Comparison of ENCODE assay signal across 8 cellular contexts in genomic region chrX:129540068-129540653, GRCh38.
DNase-seq lines count a peak whose midpoint lies in the region; ATAC-seq lines count a peak whose summit lies in the region.

TSS of gene OCRL (plus strand) at chrX:129540259. CDS start at chrX:129540440, 181 bp downstream.

- peaks cover 0 to 3% of the 10 kb centered on the region in 2 donors for H3K4me1 Mint-ChIP-seq in effector memory CD8-positive, alpha-beta T cell (ENCODE audit: low read depth in 2 of 2)

- H3K9me3 Mint-ChIP-seq in effector memory CD8-positive, alpha-beta T cell: no peaks in the 10 kb centered on the region

- peak within 1 kb of the TSS; percentile 16 to 51 for H3K27ac Mint-ChIP-seq in effector memory CD8-positive, alpha-beta T cell

- peak within 1 kb of the TSS; percentile 51 to 82 (median 72); a peak in 20 of 22 replicates for H3K27ac ChIP-seq in BLaER1 treated with 17β-estradiol and CSF1 and Interleukin-3, amounts not matched to agents 10 nM and 100 nM

- peaks cover 0 to 7% (median 5%) of the 10 kb centered on the region in 10 experiments; a peak in 9 of 20 replicates for H3K4me1 ChIP-seq in BLaER1 treated with 17β-estradiol and CSF1 and Interleukin-3, amounts not matched to agents 10 nM and 100 nM

- ATAC-seq in GM19025 (IDR thresholded peaks at IDR 0.05; ENCODE audit: low read depth, unreplicated experiment): peak; percentile 98
- peak; percentile 97 for ATAC-seq in HG03139 (IDR thresholded peaks at IDR 0.05; ENCODE audit: unreplicated experiment)
- peak; percentile 60 for ATAC-seq in effector memory CD8-positive, alpha-beta T cell (replicated peaks)

- peak; percentile 22 for DNase-seq in NCI-H446 treated with DMSO at 0.1 percent for 48 hours (lab: John Stamatoyannopoulos, UW)
- peak; percentile 32 for DNase-seq in activated CD4-positive, alpha-beta T cell treated with anti-CD3 and anti-CD28 coated beads, Interleukin-2, amount 50 U/mL, for 1 hour
- DNase-seq in effector memory CD8-positive, alpha-beta T cell: peak; percentile 11 to 19 (median 17)
- peak; percentile 70 for DNase-seq in medulla oblongata (ENCODE audit: extremely low spot score)
- peak; percentile 20 to 25 for DNase-seq in stimulated activated CD8-positive, alpha-beta memory T cell treated with anti-CD3 and anti-CD28 coated beads, Interleukin-2, amount 100 ng/mL, for 1 hour (ENCODE audit: low read depth in 2 of 2)

- peaks cover 11 to 14% of the 10 kb centered on the region in 2 donors for H3K27me3 Mint-ChIP-seq in effector memory CD8-positive, alpha-beta T cell

- no peaks in the 10 kb centered on the region; a peak in 1 of 22 replicates for H4K20me1 ChIP-seq in BLaER1 treated with 17β-estradiol and CSF1 and Interleukin-3, amounts not matched to agents 10 nM and 100 nM

- H3K9me3 ChIP-seq in BLaER1 treated with 17β-estradiol and CSF1 and Interleukin-3, amounts not matched to agents 10 nM and 100 nM (replicated peaks in 1 of 11): no peaks in the 10 kb centered on the region

- H3K4me3 ChIP-seq in BLaER1 treated with 17β-estradiol and CSF1 and Interleukin-3, amounts not matched to agents 10 nM and 100 nM: peak within 1 kb of the TSS; percentile 56 to 74 (median 64)

- peak within 1 kb of the TSS; percentile 64 to 84 (median 74) for H3K4me2 ChIP-seq in BLaER1 treated with 17β-estradiol and CSF1 and Interleukin-3, amounts not matched to agents 10 nM and 100 nM

- H3K27me3 ChIP-seq in BLaER1 treated with 17β-estradiol and CSF1 and Interleukin-3, amounts not matched to agents 10 nM and 100 nM: peaks cover 52 to 82% (median 75%) of the 10 kb centered on the region in 11 experiments

- no peaks in the 10 kb centered on the region for H3K36me3 Mint-ChIP-seq in effector memory CD8-positive, alpha-beta T cell (ENCODE audit: insufficient read depth)

- peak within 1 kb of the TSS; percentile 74 to 86 (median 83); a peak in 21 of 22 replicates for H3K9ac ChIP-seq in BLaER1 treated with 17β-estradiol and CSF1 and Interleukin-3, amounts not matched to agents 10 nM and 100 nM

- H3K4me3 Mint-ChIP-seq in effector memory CD8-positive, alpha-beta T cell: peak within 1 kb of the TSS; percentile 61 to 67

- 0 out of 22 replicates have a peak, but pooled peaks cover 0 to 5% (median 0%) of the 10 kb centered on the region in 11 experiments for H3K36me3 ChIP-seq in BLaER1 treated with 17β-estradiol and CSF1 and Interleukin-3, amounts not matched to agents 10 nM and 100 nM

Comparison
In these comparisons a context has a peak if more than half of its experiments do, and no peak if none do; other contexts are left out.
1. Peak in every context shown above with its lines: DNase-seq, ATAC-seq, H3K4me3 ChIP-seq and H3K27ac ChIP-seq.
2. DNase-seq: peak in every context shown above with its lines; median percentile 70 in medulla oblongata; 32 in activated CD4-positive, alpha-beta T cell treated with anti-CD3 and anti-CD28 coated beads, Interleukin-2, amount 50 U/mL, for 1 hour; 22 in stimulated activated CD8-positive, alpha-beta memory T cell treated with anti-CD3 and anti-CD28 coated beads, Interleukin-2, amount 100 ng/mL, for 1 hour; 22 in NCI-H446 treated with DMSO at 0.1 percent for 48 hours; 17 in effector memory CD8-positive, alpha-beta T cell.